ENCODE assay signal across 16 cellular contexts in genomic region chrX:44054863-44055601, GRCh38.
"Had no signal": no experiment of that assay in that cellular context is flagged by ENCODE, and none has a peak within 500 bp of the region (broad histone marks: within the 10 kb centered on the region; RNA-seq: fewer than 3 reads in every experiment).

No MANE protein-coding gene starts in this region.

- H3K4me3 Mint-ChIP-seq: activated B cell treated with CpG ODN at 0.5 μM for 24 hours; endodermal cell; stimulated activated memory B cell treated with anti-CD40 and anti-IgM and Interleukin-4, amounts not matched to agents 10 μg/mL and 1 μg/mL and 100 μg/mL, for 72 hours had no signal

- H3K36me3 Mint-ChIP-seq: stimulated activated memory B cell treated with anti-CD40 and anti-IgM and Interleukin-4, amounts not matched to agents 10 μg/mL and 1 μg/mL and 100 μg/mL, for 72 hours had no signal

- H3K9me3 Mint-ChIP-seq: activated naive CD4-positive, alpha-beta T cell treated with anti-CD3 and anti-CD28 coated beads, Interleukin-2, amount 50 U/mL, for 24 hours had no signal

- ATAC-seq: foreskin keratinocyte; right lobe of liver; stimulated activated memory B cell treated with anti-CD40 and anti-IgM and Interleukin-4, amounts not matched to agents 10 μg/mL and 1 μg/mL and 100 μg/mL, for 72 hours had no signal

- DNase-seq: activated B cell treated with CpG ODN at 0.5 μM for 24 hours; activated CD4-positive, alpha-beta T cell treated with anti-CD3 and anti-CD28 coated beads, Interleukin-2, amount 50 U/mL, for 1 hour; activated effector memory CD4-positive, alpha-beta T cell treated with Interleukin-2 at 50 U/mL for 16 hours; amniotic stem cell; dorsolateral prefrontal cortex; endodermal cell; foreskin keratinocyte; hypothalamus; midbrain; right lobe of liver; stimulated activated CD4-positive, alpha-beta T cell treated with anti-CD3 and anti-CD28 coated beads, Interleukin-4, amount 100 ng/mL, for 24 hours; SW 1271; thyroid gland had no signal

- H3K4me1 Mint-ChIP-seq: activated B cell treated with CpG ODN at 0.5 μM for 24 hours; endodermal cell; stimulated activated memory B cell treated with anti-CD40 and anti-IgM and Interleukin-4, amounts not matched to agents 10 μg/mL and 1 μg/mL and 100 μg/mL, for 72 hours had no signal

- H3K27me3 Mint-ChIP-seq: activated naive CD4-positive, alpha-beta T cell treated with anti-CD3 and anti-CD28 coated beads, Interleukin-2, amount 50 U/mL, for 24 hours had no signal

- H3K27ac Mint-ChIP-seq: activated B cell treated with CpG ODN at 0.5 μM for 24 hours; activated naive CD4-positive, alpha-beta T cell treated with anti-CD3 and anti-CD28 coated beads, Interleukin-2, amount 50 U/mL, for 24 hours; endodermal cell; stimulated activated memory B cell treated with anti-CD40 and anti-IgM and Interleukin-4, amounts not matched to agents 10 μg/mL and 1 μg/mL and 100 μg/mL, for 72 hours had no signal

- FAIRE-seq: keratinocyte had no signal
